9 cellular contexts compared by ENCODE assay signal in genomic region chr6:15936503-15936902, GRCh38.
DNase-seq lines count a peak whose midpoint lies in the region; ATAC-seq, FAIRE-seq and TF ChIP-seq lines count a peak whose summit lies in the region.
"Had no signal": no experiment of that assay in that cellular context is flagged by ENCODE, and none has a peak within 500 bp of the region (broad histone marks: within the 10 kb centered on the region; RNA-seq: fewer than 3 reads in every experiment).

No MANE protein-coding gene starts in this region.

- no peak for FAIRE-seq in HepG2 (lab: Jason Lieb, UNC)

- in situ Hi-C loops in HepG2 (cut with HindIII; ENCODE audit: extremely low pct_ligation_motif_present, low pct_unique_long_range_greater_than_20kb), result no loop called here

- H3K36me3 ChIP-seq in Karpas-422 (ENCODE audit: insufficient read depth, low read length) (no peaks in the 10 kb centered on the region), HepG2 (replicated peaks in 1 of 2; ENCODE audit: control insufficient read depth in 1 of 2, insufficient read depth in 2 of 2, low read length in 2 of 2) (no peaks in the 10 kb centered on the region)

- DNase-seq in Karpas-422 (peak; percentile 63), HepG2 (ENCODE audit: low spot score) (no peak), substantia nigra (lab: John Stamatoyannopoulos, UW) (no peak), hippocampal formation (lab: John Stamatoyannopoulos, UW) (no peak), NCI-H187 (lab: John Stamatoyannopoulos, UW) (no peak)
- DNase-seq: trophoblast cell had no signal

- intact Hi-C loops in HepG2 (cut with micrococcal nuclease; ENCODE audit: unreplicated experiment), result no loop called here

- TF ChIP-seq EP300 in HepG2 (IDR thresholded peaks at IDR 0.05; ENCODE audit: low read depth in 2 of 2, low read length in 2 of 2), result no peak
- TF ChIP-seq EP300 in HepG2 (CRISPR knock-in tag; IDR thresholded peaks at IDR 0.05; ENCODE audit: borderline replicate concordance), result no peak

- H3K79me2 ChIP-seq in Karpas-422 (ENCODE audit: low read length) (no peaks in the 10 kb centered on the region), HepG2 (ENCODE audit: insufficient read depth, low read length) (no peaks in the 10 kb centered on the region)

- POLR2A ChIA-PET in HepG2 (lab: Yijun Ruan, JAX), result no interaction called here

- peak; percentile 46 for ATAC-seq in GM19025 (IDR thresholded peaks at IDR 0.05; ENCODE audit: low read depth, unreplicated experiment)
- ATAC-seq in GM21825 (IDR thresholded peaks at IDR 0.05; ENCODE audit: unreplicated experiment), result peak; percentile 81
- no peak for ATAC-seq in HepG2
- ATAC-seq: esophagus mucosa had no signal

- H3K9ac ChIP-seq in Karpas-422 (ENCODE audit: low read length) (no peak overlapping the region), HepG2 (ENCODE audit: insufficient read depth, low read depth, low read length) (no peak overlapping the region)

- CTCF ChIA-PET in HepG2 (lab: Yijun Ruan, JAX; ENCODE audit: low intra/inter-chr PET ratio, low total read pairs), result no interaction called here

- no peak for TF ChIP-seq RAD21 in HepG2 (CRISPR knock-in tag; IDR thresholded peaks at IDR 0.05)

- H3K4me3 ChIP-seq in Karpas-422 (ENCODE audit: low read length), result no peak overlapping the region
- no peak overlapping the region for H3K4me3 ChIP-seq in HepG2 (replicated peaks in 1 of 3; ENCODE audit: insufficient read depth in 1 of 3, low read depth in 2 of 3, low read length in 3 of 3)

- H2AFZ ChIP-seq in Karpas-422 (ENCODE audit: low read length) (no peak overlapping the region), HepG2 (ENCODE audit: low read length) (no peak overlapping the region)

- no peaks in the 10 kb centered on the region for H3K9me2 ChIP-seq in Karpas-422 (replicated peaks; ENCODE audit: insufficient read depth, low read length)

- H4K20me1 ChIP-seq in Karpas-422 (ENCODE audit: insufficient read depth, low read depth, low read length), result no peaks in the 10 kb centered on the region
- no peaks in the 10 kb centered on the region for H4K20me1 ChIP-seq in HepG2 (ENCODE audit: insufficient read depth, low read length)

- BruUV-seq in HepG2 (replicated peaks; lab: Mats Ljungman, UMichigan), result no TSS peak

- 0% methylated on average over 1 of the region's 1 CpG for WGBS in HepG2 (ENCODE audit: low lambda C conversion rate)

- H3K27ac ChIP-seq in Karpas-422 (ENCODE audit: low read length) (no peak overlapping the region), HepG2 (ENCODE audit: extremely low read length, insufficient read depth, low read length) (no peak overlapping the region), substantia nigra (ENCODE audit: low read depth, low read length, poor library complexity, severe bottlenecking) (no peak overlapping the region)

- H3K27me3 ChIP-seq in Karpas-422 (ENCODE audit: low read length), result no peaks in the 10 kb centered on the region
- H3K27me3 ChIP-seq in HepG2 (ENCODE audit: control insufficient read depth in 1 of 2, insufficient read depth in 2 of 2, low read length in 2 of 2), result peaks cover 0 to 2% of the 10 kb centered on the region in 2 experiments; a peak in 2 of 5 replicates

- no peak overlapping the region for H3K4me2 ChIP-seq in Karpas-422 (ENCODE audit: low read depth, low read length, poor library complexity, severe bottlenecking)
- no peak overlapping the region for H3K4me2 ChIP-seq in HepG2 (ENCODE audit: low read depth, low read length)

- H3K4me1 ChIP-seq in Karpas-422 (ENCODE audit: low read length) (peaks cover 8% of the 10 kb centered on the region; the same call in 1 of the 2 replicates), HepG2 (ENCODE audit: insufficient read depth, low read length) (no peaks in the 10 kb centered on the region)

- no peak for TF ChIP-seq CTCF in HepG2 (CRISPR knock-in tag; IDR thresholded peaks at IDR 0.05)

- TF ChIP-seq POLR2A in HepG2 (IDR thresholded peaks at IDR 0.05; ENCODE audit: insufficient read depth in 1 of 2, low read depth in 2 of 2, low read length in 2 of 2), result no peak

- H3K9me3 ChIP-seq in Karpas-422 (ENCODE audit: low read length) (no peaks in the 10 kb centered on the region), HepG2 (ENCODE audit: low read length) (no peaks in the 10 kb centered on the region)

TF ChIP-seq in HepG2, 621 proteins besides CTCF, POLR2A, EP300 and RAD21:
- TF ChIP-seq MAFF (IDR thresholded peaks at IDR 0.05; ENCODE audit: low read depth, low read length) (peak; percentile 99), NR2F6 (IDR thresholded peaks at IDR 0.05) (no peak), NR2F6 (CRISPR knock-in tag; IDR thresholded peaks at IDR 0.05) (no peak), MAFK (conservative IDR thresholded peaks at IDR 0.05 in 1 of 2, IDR thresholded peaks at IDR 0.05 in 1 of 2; ENCODE audit: low read length in 2 of 2) (peak; percentile 99 to 100), ZNF292 (CRISPR knock-in tag; IDR thresholded peaks at IDR 0.05; ENCODE audit: borderline replicate concordance, low read depth) (no peak), MLLT10 (CRISPR knock-in tag; IDR thresholded peaks at IDR 0.05) (no peak)
TF ChIP-seq in HepG2: peak in this region for 2.
